Comparison of ENCODE assay signal across 1 cellular context in the genomic region with DNA sequence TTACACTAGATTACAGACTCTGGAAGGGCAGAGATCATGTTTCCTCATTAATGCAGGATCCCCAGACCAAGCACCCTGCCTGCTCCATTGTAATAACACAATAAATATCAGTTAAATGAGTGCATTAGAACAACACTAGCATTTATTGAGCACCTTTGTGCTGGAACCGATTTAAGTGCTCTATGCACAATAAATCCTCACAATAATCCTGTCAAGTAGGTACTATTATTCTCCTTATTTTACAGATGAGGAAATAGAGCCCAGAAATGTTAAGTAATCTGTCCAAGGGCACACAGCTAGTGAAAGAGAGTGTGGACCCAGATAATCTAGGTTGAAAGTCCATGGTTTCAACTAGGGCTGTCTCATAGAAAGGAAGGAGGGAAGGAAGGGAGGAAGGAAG.
TF ChIP-seq lines count a peak whose summit lies in the region.

No MANE protein-coding gene starts in this region.

TF ChIP-seq in HEK293, 187 proteins besides CTCF, POLR2A, EP300 and RAD21 (continued from another document):
- TF ChIP-seq, protein P1, sequence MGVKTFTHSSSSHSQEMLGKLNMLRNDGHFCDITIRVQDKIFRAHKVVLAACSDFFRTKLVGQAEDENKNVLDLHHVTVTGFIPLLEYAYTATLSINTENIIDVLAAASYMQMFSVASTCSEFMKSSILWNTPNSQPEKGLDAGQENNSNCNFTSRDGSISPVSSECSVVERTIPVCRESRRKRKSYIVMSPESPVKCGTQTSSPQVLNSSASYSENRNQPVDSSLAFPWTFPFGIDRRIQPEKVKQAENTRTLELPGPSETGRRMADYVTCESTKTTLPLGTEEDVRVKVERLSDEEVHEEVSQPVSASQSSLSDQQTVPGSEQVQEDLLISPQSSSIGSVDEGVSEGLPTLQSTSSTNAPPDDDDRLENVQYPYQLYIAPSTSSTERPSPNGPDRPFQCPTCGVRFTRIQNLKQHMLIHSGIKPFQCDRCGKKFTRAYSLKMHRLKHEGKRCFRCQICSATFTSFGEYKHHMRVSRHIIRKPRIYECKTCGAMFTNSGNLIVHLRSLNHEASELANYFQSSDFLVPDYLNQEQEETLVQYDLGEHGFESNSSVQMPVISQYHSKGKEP (tag by site-specific recombination; IDR thresholded peaks at IDR 0.05): peak; percentile 68; the same call in 1 of the 2 replicates
- TF ChIP-seq MZF1 (tag by site-specific recombination; IDR thresholded peaks at IDR 0.05; ENCODE audit: borderline replicate concordance): peak; percentile 27; the same call in 1 of the 2 replicates
- no peak for TF ChIP-seq ZNF433 (tag by site-specific recombination; IDR thresholded peaks at IDR 0.05; ENCODE audit: low read depth)
- TF ChIP-seq SCRT1 (tag by site-specific recombination; IDR thresholded peaks at IDR 0.05; ENCODE audit: borderline replicate concordance): 0 out of 2 replicates have a peak, but pooled peaks have one; percentile 21
TF ChIP-seq in HEK293: peak in this region for 7.
